ENCODE assay signal across 7 cellular contexts in genomic region chr13:95676100-95676774, GRCh38. TPM values are rescaled to one million over a fixed set of nuclear protein-coding genes. Genes with fewer than 3 reads are reported as not detected.
DNase-seq lines count a peak whose midpoint lies in the region; ATAC-seq, FAIRE-seq and TF ChIP-seq lines count a peak whose summit lies in the region.

No MANE protein-coding gene starts in this region.

- ATAC-seq in activated B cell treated with CpG ODN at 0.5 μM for 24 hours (ENCODE audit: low read depth), result peak; percentile 1
- peak; percentile 8 to 28 (median 18) for ATAC-seq in pancreas

- intact Hi-C loops in activated B cell treated with CpG ODN at 0.5 μM for 24 hours (cut with micrococcal nuclease), result loop anchor here (2.0 to 5.0 kb wide), 8 partner anchors 31 to 1127 kb away; partner anchors contain the start of genes ABCC4 and TGDS
- intact Hi-C loops in pancreas (cut with DNase I), result no loop called here

- peak overlapping the region; percentile 96 to 98 (median 96) for H3K27ac ChIP-seq in pancreas

- H3K9me3 ChIP-seq in pancreas, result no peaks in the 10 kb centered on the region

- H3K4me3 ChIP-seq in GM12864 (ENCODE audit: low read depth, low read length), result peak overlapping the region; percentile 77
- H3K4me3 ChIP-seq in fibroblast of the aortic adventitia (ENCODE audit: low read depth, low read length), result peak overlapping the region; percentile 93
- peak overlapping the region; percentile 42 to 97 (median 82) for H3K4me3 ChIP-seq in pancreas

- H3K27me3 ChIP-seq in pancreas, result no peaks in the 10 kb centered on the region

- H3K36me3 ChIP-seq in pancreas, result no peaks in the 10 kb centered on the region

- DNase-seq in GM12864 (ENCODE audit: low read depth), result peak; percentile 44
- DNase-seq in HEK293T (ENCODE audit: extremely low spot score), result peak; percentile 9
- peak; percentile 71 for DNase-seq in NCI-H146 (lab: John Stamatoyannopoulos, UW)
- DNase-seq in activated B cell treated with CpG ODN at 0.5 μM for 24 hours, result no peak
- peak; percentile 43 for DNase-seq in fibroblast of the aortic adventitia (ENCODE audit: low read depth)
- DNase-seq in pancreas, result peak in 3 of 6 donors; percentile 18 to 42 (median 21)
- DNase-seq in NCI-H774 (lab: John Stamatoyannopoulos, UW), result no peak

- H3K9me3 Mint-ChIP-seq in activated B cell treated with CpG ODN at 0.5 μM for 24 hours, result peaks cover 4% of the 10 kb centered on the region

- POLR2A ChIA-PET in HEK293T (lab: Yijun Ruan, JAX) (interaction anchor here (0.6 to 1.3 kb wide), 9 partner anchors 8 to 484 kb away, joined by 3 to 7 read pairs (median 4); partner anchors contain the start of gene DZIP1), activated B cell treated with CpG ODN at 0.5 μM for 24 hours (lab: Charles Lee) (interaction anchor here (0.6 to 1.3 kb wide), 6 partner anchors 12 to 1757 kb away, joined by 3 to 11 read pairs (median 5); partner anchors contain the start of genes RAP2A and TGDS)

- H3K27ac Mint-ChIP-seq in activated B cell treated with CpG ODN at 0.5 μM for 24 hours, result peak overlapping the region; percentile 92

- TF ChIP-seq CTCF in GM12864 (IDR thresholded peaks at IDR 0.05; ENCODE audit: low read depth, low read length, missing control alignments) (no peak), activated B cell treated with CpG ODN at 0.5 μM for 24 hours (IDR thresholded peaks at IDR 0.05) (no peak), fibroblast of the aortic adventitia (IDR thresholded peaks at IDR 0.05; ENCODE audit: insufficient read depth, low read length) (no peak), pancreas (IDR thresholded peaks at IDR 0.05) (no peak)

- CTCF ChIA-PET in HEK293T (lab: Yijun Ruan, JAX) (no interaction called here), activated B cell treated with CpG ODN at 0.5 μM for 24 hours (lab: Charles Lee) (no interaction called here)

- 0% methylated on average over 33 of the region's 33 CpGs for WGBS in pancreas, 2 donors

- peak overlapping the region; percentile 96 for H3K4me3 Mint-ChIP-seq in activated B cell treated with CpG ODN at 0.5 μM for 24 hours

- peaks cover 48% of the 10 kb centered on the region for H3K4me1 Mint-ChIP-seq in activated B cell treated with CpG ODN at 0.5 μM for 24 hours

- peaks cover 7 to 44% (median 32%) of the 10 kb centered on the region in 3 donors for H3K4me1 ChIP-seq in pancreas

- H3K36me3 Mint-ChIP-seq in activated B cell treated with CpG ODN at 0.5 μM for 24 hours (ENCODE audit: low read depth), result peaks cover 16% of the 10 kb centered on the region

- FAIRE-seq in pancreas (lab: Jason Lieb, UNC), result no peak

- no peaks in the 10 kb centered on the region for H3K27me3 Mint-ChIP-seq in activated B cell treated with CpG ODN at 0.5 μM for 24 hours

TF ChIP-seq in HEK293T, 16 proteins besides CTCF, POLR2A, EP300 and RAD21:
- no peak for TF ChIP-seq NFRKB (IDR thresholded peaks at IDR 0.05)
- TF ChIP-seq CTBP1 (IDR thresholded peaks at IDR 0.05; ENCODE audit: borderline replicate concordance), result no peak
- no peak for TF ChIP-seq ARNT (IDR thresholded peaks at IDR 0.05)
- no peak for TF ChIP-seq LEF1 (IDR thresholded peaks at IDR 0.05; ENCODE audit: borderline replicate concordance)
- TF ChIP-seq L3MBTL2 (conservative IDR thresholded peaks at IDR 0.05), result no peak
- no peak for TF ChIP-seq ZNF384 (IDR thresholded peaks at IDR 0.05)
- TF ChIP-seq ELF4 (IDR thresholded peaks at IDR 0.05), result no peak
- no peak for TF ChIP-seq SP1 (IDR thresholded peaks at IDR 0.05)
- no peak for TF ChIP-seq TARDBP (IDR thresholded peaks at IDR 0.05)
- TF ChIP-seq FOXK2 (IDR thresholded peaks at IDR 0.05), result no peak
- TF ChIP-seq HDGF (IDR thresholded peaks at IDR 0.05; ENCODE audit: borderline replicate concordance), result no peak
- TF ChIP-seq FOXA1 (IDR thresholded peaks at IDR 0.05), result no peak
- no peak for TF ChIP-seq BHLHE40 (IDR thresholded peaks at IDR 0.05; ENCODE audit: borderline replicate concordance)
- TF ChIP-seq FOXM1 (IDR thresholded peaks at IDR 0.05; ENCODE audit: borderline replicate concordance), result no peak
- TF ChIP-seq SUZ12 (IDR thresholded peaks at IDR 0.05), result no peak
- TF ChIP-seq PKNOX1 (IDR thresholded peaks at IDR 0.05), result no peak

RNA-seq across cellular contexts. Expression of gene DNAJC3, which starts 0.7 kb away (rescaled TPM):
- total RNA-seq in activated B cell treated with CpG ODN at 0.5 μM for 24 hours, result 14.7 and 17.4 TPM in 2 replicates
- total RNA-seq in fibroblast of the aortic adventitia (ENCODE audit: low replicate concordance), result 64.1 and 65.8 TPM in 2 replicates
- total RNA-seq in pancreas, result 10 to 100 TPM; 34.5 to 70.3 (median 51.3) TPM
- 10 to 100 TPM; 11.6 to 15.8 TPM for polyA plus RNA-seq in pancreas

RNA-seq across cellular contexts. Expression of gene DZIP1, which starts 31.7 kb away (rescaled TPM):
- total RNA-seq in activated B cell treated with CpG ODN at 0.5 μM for 24 hours (not detected in 2 replicates), fibroblast of the aortic adventitia (ENCODE audit: low replicate concordance) (20.1 and 37.3 TPM in 2 replicates), pancreas (10 to 100 TPM; 14.5 to 23.5 (median 20.6) TPM)
- polyA plus RNA-seq in pancreas, result 10 to 100 TPM; 16.7 to 36.5 TPM

Comparison
In these comparisons a context has a peak if more than half of its experiments do, and no peak if none do; other contexts are left out.
1. DNase-seq: peak in GM12864 (single experiment), HEK293T (single experiment), NCI-H146 (single experiment) and fibroblast of the aortic adventitia (single experiment); none in activated B cell treated with CpG ODN at 0.5 μM for 24 hours (single experiment) and NCI-H774 (single experiment).
2. RNA of gene DZIP1, which starts 31.7 kb away (total RNA-seq): 20.1 to 37.3 TPM in fibroblast of the aortic adventitia and 14.5 to 23.5 TPM in pancreas; not detected in activated B cell treated with CpG ODN at 0.5 μM for 24 hours; every median in the first group is over 10 times any median in the second.
3. Peak in every context shown above with its lines, with median percentiles within 50 percentile points of each other: H3K4me3 ChIP-seq.